Comparison of ENCODE assay signal across 21 cellular contexts in the genomic region with DNA sequence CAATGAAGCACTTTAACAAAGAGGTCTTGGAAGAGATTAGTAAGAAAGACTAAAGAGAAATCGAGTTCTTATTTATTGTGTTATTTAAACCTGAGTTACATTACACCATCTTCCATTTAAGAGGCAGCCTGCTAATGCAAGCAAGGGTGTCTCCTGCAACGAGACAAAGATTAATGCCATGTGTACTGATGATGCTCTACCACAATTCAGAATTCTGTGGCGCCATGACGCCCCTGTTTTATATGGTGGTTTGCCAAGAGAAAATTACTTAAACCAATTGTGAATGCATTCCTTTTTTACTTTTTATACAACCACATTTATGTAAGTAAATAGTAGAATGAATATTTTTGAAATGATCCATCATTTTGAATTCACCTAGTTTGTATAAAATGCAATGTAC.
"Had no signal": no experiment of that assay in that cellular context is flagged by ENCODE, and none has a peak within 500 bp of the region (broad histone marks: within the 10 kb centered on the region; RNA-seq: fewer than 3 reads in every experiment).

No MANE protein-coding gene starts in this region.

- H3K27me3 ChIP-seq: brain microvascular endothelial cell, gastrocnemius medialis, right lobe of liver, uterus had no signal

- DNase-seq: activated CD4-positive, alpha-beta T cell treated with anti-CD3 and anti-CD28 coated beads for 4 hours; activated CD4-positive, alpha-beta T cell treated with anti-CD3 and anti-CD28 coated beads, Interleukin-2, amount 50 U/mL, for 4 hours; activated CD8-positive, alpha-beta memory T cell treated with anti-CD3 and anti-CD28 coated beads for 24 hours; activated effector memory CD4-positive, alpha-beta T cell treated with anti-CD3 and anti-CD28 coated beads, Interleukin-2, amount 50 U/mL, for 16 hours; activated naive CD4-positive, alpha-beta T cell treated with anti-CD3 and anti-CD28 coated beads, Interleukin-2, amount 50 U/mL, for 16 hours; amygdala; brain microvascular endothelial cell; caudate nucleus; cortex of kidney; gastrocnemius medialis; glutamatergic neuron; islet precursor cell; mammary epithelial cell; right lobe of liver; stimulated activated CD4-positive, alpha-beta T cell treated with anti-CD3 and anti-CD28 coated beads, Interleukin-2, amount 100 ng/mL, for 48 hours; stimulated activated naive CD4-positive, alpha-beta T cell treated with Interleukin-2 at 50 U/mL for 16 hours; T-helper 9 cell; trophoblast cell; uterus had no signal

- ATAC-seq: gastrocnemius medialis had no signal

- H3K9me3 ChIP-seq: gastrocnemius medialis, right lobe of liver, thoracic aorta, uterus had no signal

- H3K27ac ChIP-seq: brain microvascular endothelial cell, right lobe of liver, thoracic aorta, uterus, VCaP had no signal

- H3K36me3 ChIP-seq: brain microvascular endothelial cell, gastrocnemius medialis, right lobe of liver, thoracic aorta, uterus had no signal

- H3K4me3 ChIP-seq: gastrocnemius medialis, right lobe of liver, thoracic aorta, uterus had no signal

- H3K4me1 ChIP-seq: gastrocnemius medialis, right lobe of liver had no signal
